18 cellular contexts compared by ENCODE assay signal in genomic region chr6:169890049-169890448, GRCh38.
"Had no signal": no experiment of that assay in that cellular context is flagged by ENCODE, and none has a peak within 500 bp of the region (broad histone marks: within the 10 kb centered on the region; RNA-seq: fewer than 3 reads in every experiment).

No MANE protein-coding gene starts in this region.

- H3K4me1 ChIP-seq: gastrocnemius medialis, spleen had no signal

- DNase-seq: activated CD4-positive, alpha-beta memory T cell treated with anti-CD3 and anti-CD28 coated beads for 36 hours; activated CD4-positive, alpha-beta T cell treated with anti-CD3 and anti-CD28 coated beads for 36 hours; activated naive CD4-positive, alpha-beta T cell; activated naive CD8-positive, alpha-beta T cell treated with anti-CD3 and anti-CD28 coated beads for 36 hours; activated T-cell treated with anti-CD3 and anti-CD28 coated beads, Interleukin-2, amount 50 U/mL, for 1 hour; amniotic stem cell; effector CD8-positive, alpha-beta T cell; gastrocnemius medialis; head of caudate nucleus; kidney glomerular epithelial cell; mesendoderm; naive thymus-derived CD8-positive, alpha-beta T cell; sigmoid colon; spleen; stimulated activated CD4-positive, alpha-beta T cell treated with anti-CD3 and anti-CD28 coated beads, Interleukin-4, amount 100 ng/mL, for 4 hours; stimulated activated naive B cell treated with anti-CD40 and anti-IgM and Interleukin-4, amounts not matched to agents 10 μg/mL and 1 μg/mL and 100 μg/mL, for 72 hours had no signal

- H3K36me3 ChIP-seq: gastrocnemius medialis, sigmoid colon, spleen, thoracic aorta had no signal

- H3K27ac ChIP-seq: gastrocnemius medialis, sigmoid colon, spleen, thoracic aorta had no signal

- FAIRE-seq: TTC549 had no signal

- H3K27me3 ChIP-seq: sigmoid colon had no signal

- H3K4me3 ChIP-seq: gastrocnemius medialis, sigmoid colon, spleen, thoracic aorta had no signal

- H3K9me3 ChIP-seq: gastrocnemius medialis, thoracic aorta had no signal
